9 cellular contexts compared by ENCODE assay signal in the genomic region with DNA sequence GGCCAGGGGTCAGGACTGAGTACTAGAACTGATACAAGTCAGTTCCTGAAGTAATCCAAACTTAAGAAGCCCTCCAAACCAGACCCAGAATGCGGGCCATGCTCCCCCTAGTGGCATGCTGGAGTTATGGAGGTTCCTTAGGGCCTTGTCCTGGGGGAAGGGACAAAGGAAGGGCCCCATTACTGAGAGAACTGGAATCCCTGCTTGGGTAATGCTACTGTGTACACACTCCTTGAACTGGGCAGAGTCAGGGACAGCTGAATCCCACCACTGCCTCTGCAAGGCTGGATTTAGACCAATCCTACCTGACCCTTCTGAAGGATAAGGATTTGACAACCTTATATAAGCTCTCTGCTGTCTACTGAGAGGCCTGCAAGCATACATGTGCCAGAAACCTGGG.
A peak's percentile ranks its signal among the peaks of the same experiment; 100 is the strongest.
DNase-seq lines count a peak whose midpoint lies in the region; ATAC-seq lines count a peak whose summit lies in the region.
"Had no signal": no experiment of that assay in that cellular context is flagged by ENCODE, and none has a peak within 500 bp of the region (broad histone marks: within the 10 kb centered on the region; RNA-seq: fewer than 3 reads in every experiment).

No MANE protein-coding gene starts in this region.

- H3K27me3 Mint-ChIP-seq in activated CD4-positive, alpha-beta T cell treated with anti-CD3 and anti-CD28 coated beads, Interleukin-2, amount 10 ng/mL, durations not matched to agents 7 days and 5 days: peaks cover 20% of the 10 kb centered on the region

- no peaks in the 10 kb centered on the region for H3K9me3 Mint-ChIP-seq in activated CD4-positive, alpha-beta T cell treated with anti-CD3 and anti-CD28 coated beads, Interleukin-2, amount 10 ng/mL, durations not matched to agents 7 days and 5 days
- H3K9me3 Mint-ChIP-seq: stimulated activated naive CD8-positive, alpha-beta T cell treated with anti-CD3 and anti-CD28 coated beads, Interleukin-15, Interleukin-2, amounts not matched to agents 100 ng/mL and 50 ng/mL, for 24 hours had no signal

- no peaks in the 10 kb centered on the region for H3K36me3 Mint-ChIP-seq in activated CD4-positive, alpha-beta T cell treated with anti-CD3 and anti-CD28 coated beads, Interleukin-2, amount 10 ng/mL, durations not matched to agents 7 days and 5 days (ENCODE audit: low read depth)

- peak; percentile 33 for DNase-seq in NK-92 treated with Interleukin-12 subunit alpha and Interleukin-12 subunit beta, amount 100 ng/mL, for 24 hours (lab: John Stamatoyannopoulos, UW)
- DNase-seq in NK-92 (lab: John Stamatoyannopoulos, UW; ENCODE audit: unreplicated experiment) (no peak), NCI-H446 (lab: John Stamatoyannopoulos, UW) (peak; percentile 57 to 74), epidermal melanocyte (ENCODE audit: insufficient read length, low spot score) (peak; percentile 67), middle frontal gyrus (ENCODE audit: extremely low spot score, low spot score) (peak; percentile 46)
- peak; percentile 48 for DNase-seq in activated CD4-positive, alpha-beta T cell treated with anti-CD3 and anti-CD28 coated beads, Interleukin-2, amount 10 ng/mL, durations not matched to agents 7 days and 5 days
- DNase-seq in stimulated activated CD8-positive, alpha-beta memory T cell treated with anti-CD3 and anti-CD28 coated beads, Interleukin-7, amount 100 ng/mL, for 24 hours (ENCODE audit: low read depth): peak; percentile 37

- CTCF ChIA-PET in activated CD4-positive, alpha-beta T cell treated with anti-CD3 and anti-CD28 coated beads, Interleukin-2, amount 10 ng/mL, durations not matched to agents 7 days and 5 days (lab: Charles Lee): interaction anchor here (0.9 to 1.7 kb wide), 2 partner anchors 8 to 9 kb away, joined by 3 to 4 read pairs; no protein-coding TSS in a partner anchor

- H3K27ac Mint-ChIP-seq in activated CD4-positive, alpha-beta T cell treated with anti-CD3 and anti-CD28 coated beads, Interleukin-2, amount 10 ng/mL, durations not matched to agents 7 days and 5 days: no peak overlapping the region
- H3K27ac Mint-ChIP-seq: stimulated activated naive CD8-positive, alpha-beta T cell treated with anti-CD3 and anti-CD28 coated beads, Interleukin-15, Interleukin-2, amounts not matched to agents 100 ng/mL and 50 ng/mL, for 24 hours had no signal

- POLR2A ChIA-PET in activated CD4-positive, alpha-beta T cell treated with anti-CD3 and anti-CD28 coated beads, Interleukin-2, amount 10 ng/mL, durations not matched to agents 7 days and 5 days (lab: Charles Lee): no interaction called here

- no peak overlapping the region for H3K4me3 Mint-ChIP-seq in activated CD4-positive, alpha-beta T cell treated with anti-CD3 and anti-CD28 coated beads, Interleukin-2, amount 10 ng/mL, durations not matched to agents 7 days and 5 days
- H3K4me3 Mint-ChIP-seq: stimulated activated naive CD8-positive, alpha-beta T cell treated with anti-CD3 and anti-CD28 coated beads, Interleukin-15, Interleukin-2, amounts not matched to agents 100 ng/mL and 50 ng/mL, for 24 hours had no signal

- ATAC-seq in HG03060 (IDR thresholded peaks at IDR 0.05; ENCODE audit: low read depth, unreplicated experiment): peak; percentile 65

- H3K4me1 Mint-ChIP-seq in activated CD4-positive, alpha-beta T cell treated with anti-CD3 and anti-CD28 coated beads, Interleukin-2, amount 10 ng/mL, durations not matched to agents 7 days and 5 days: peaks cover 5% of the 10 kb centered on the region
